ENCODE assay signal across 19 cellular contexts in the genomic region with DNA sequence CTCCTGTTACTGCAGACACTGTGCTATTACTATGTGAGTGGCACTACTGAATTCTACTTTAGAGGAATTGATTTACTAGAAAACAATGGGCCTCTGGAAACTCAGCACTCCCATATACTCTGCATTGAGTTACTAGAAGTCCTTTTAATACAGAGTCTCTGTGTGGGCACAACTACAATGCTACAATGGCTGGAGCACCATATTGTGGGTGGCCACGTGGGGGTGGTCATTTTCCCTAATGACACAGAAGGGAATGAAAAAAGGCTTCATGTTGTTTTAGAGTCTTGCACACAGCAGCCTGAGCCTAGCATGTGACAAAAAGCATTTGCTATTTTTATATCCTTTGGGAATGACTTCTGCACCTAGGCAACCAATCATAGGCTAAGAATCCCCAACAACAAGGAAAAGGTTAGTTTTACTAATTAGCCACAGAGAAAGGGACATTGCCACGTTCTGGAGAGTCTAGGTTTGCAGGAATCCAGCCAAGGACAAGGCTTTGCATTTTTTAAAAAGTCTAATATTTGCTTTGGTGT.
DNase-seq lines count a peak whose midpoint lies in the region; ATAC-seq and TF ChIP-seq lines count a peak whose summit lies in the region.
"Had no signal": no experiment of that assay in that cellular context is flagged by ENCODE, and none has a peak within 500 bp of the region (broad histone marks: within the 10 kb centered on the region; RNA-seq: fewer than 3 reads in every experiment).

No MANE protein-coding gene starts in this region.

- no peaks in the 10 kb centered on the region for H3K27me3 ChIP-seq in right atrium auricular region
- H3K27me3 ChIP-seq in skeletal muscle tissue (ENCODE audit: control insufficient read depth in 3 of 3, insufficient read depth in 3 of 3, low read length in 3 of 3), result no peaks in the 10 kb centered on the region
- H3K27me3 ChIP-seq: SJCRH30 had no signal

- DNase-seq in Right ventricle myocardium superior, result no peak
- DNase-seq in right atrium auricular region (ENCODE audit: low spot score), result no peak
- DNase-seq in NCI-H69 (lab: John Stamatoyannopoulos, UW), result peak; percentile 59
- DNase-seq in left lobe of liver (ENCODE audit: low spot score), result no peak
- no peak for DNase-seq in DMS79 (lab: John Stamatoyannopoulos, UW)
- no peak for DNase-seq in cerebellar cortex (ENCODE audit: low spot score)
- DNase-seq: 8988T, GF-D8, H9, Karpas-422, NCI-H1417 treated with DMSO at 0.1 percent for 48 hours, NCI-H1930, NCI-H446 treated with DMSO at 0.1 percent for 48 hours, NCI-H774, PC-9, SJCRH30 had no signal

- ATAC-seq in Right ventricle myocardium superior (ENCODE audit: poor library complexity) (peak; percentile 38), left lobe of liver (peak; percentile 61), HG03175 (IDR thresholded peaks at IDR 0.05; ENCODE audit: unreplicated experiment) (no peak)

- H3K4me1 ChIP-seq in right atrium auricular region, result no peaks in the 10 kb centered on the region
- peaks cover 22 to 32% (median 31%) of the 10 kb centered on the region in 3 donors for H3K4me1 ChIP-seq in skeletal muscle tissue (ENCODE audit: control insufficient read depth in 3 of 3, insufficient read depth in 3 of 3, low read length in 3 of 3)

- intact Hi-C loops in Right ventricle myocardium superior (cut with DNase I), result loop anchor here (10.0 kb wide), 1 partner anchor 72 kb away; no protein-coding TSS in a partner anchor

- H3K27ac ChIP-seq in right atrium auricular region, result no peak overlapping the region
- H3K27ac ChIP-seq in skeletal muscle tissue (ENCODE audit: low read depth, low read length), result peak overlapping the region; percentile 42
- H3K27ac ChIP-seq: PC-9, RWPE1, SJCRH30 had no signal

- no peak for TF ChIP-seq CTCF in right atrium auricular region (IDR thresholded peaks at IDR 0.05)

- H3K36me3 ChIP-seq in right atrium auricular region (no peaks in the 10 kb centered on the region), skeletal muscle tissue (ENCODE audit: control insufficient read depth in 3 of 3, insufficient read depth in 3 of 3, low read length in 3 of 3) (no peaks in the 10 kb centered on the region)
- H3K36me3 ChIP-seq: SJCRH30 had no signal

- H3K9ac ChIP-seq in skeletal muscle tissue (ENCODE audit: low read depth in 1 of 3, low read length in 3 of 3), result no peak overlapping the region

- H3K4me3 ChIP-seq in right atrium auricular region (no peak overlapping the region), skeletal muscle tissue (ENCODE audit: low read length in 3 of 3) (no peak overlapping the region)
- H3K4me3 ChIP-seq: PC-9, SJCRH30 had no signal

- H3K9me3 ChIP-seq in right atrium auricular region, result no peaks in the 10 kb centered on the region
- H3K9me3 ChIP-seq in skeletal muscle tissue (ENCODE audit: control insufficient read depth in 3 of 3, low read length in 3 of 3), result no peaks in the 10 kb centered on the region
